ENCODE assay signal across 11 cellular contexts in genomic region chr12:132178801-132179401, GRCh38. TPM values are rescaled to one million over a fixed set of nuclear protein-coding genes. Genes with fewer than 3 reads are reported as not detected.
A peak's percentile ranks its signal among the peaks of the same experiment; 100 is the strongest.
DNase-seq lines count a peak whose midpoint lies in the region; ATAC-seq and TF ChIP-seq lines count a peak whose summit lies in the region.
"Had no signal": no experiment of that assay in that cellular context is flagged by ENCODE, and none has a peak within 500 bp of the region (broad histone marks: within the 10 kb centered on the region; RNA-seq: fewer than 3 reads in every experiment).

No MANE protein-coding gene starts in this region.

- H3K4me3 ChIP-seq in Caco-2 (ENCODE audit: low read depth, low read length): 0 out of 2 replicates have a peak overlapping the region, but pooled peaks have one; percentile 10
- H3K4me3 ChIP-seq: upper lobe of left lung had no signal

- no peak for TF ChIP-seq CTCF in Caco-2 (IDR thresholded peaks at IDR 0.05; ENCODE audit: insufficient read depth in 1 of 2, low read depth in 1 of 2, low read length in 1 of 2, severe bottlenecking in 1 of 2, unreplicated experiment in 1 of 2)

- H3K9me3 Mint-ChIP-seq in Caco-2 (ENCODE audit: unreplicated experiment): no peaks in the 10 kb centered on the region
- H3K9me3 Mint-ChIP-seq in naive thymus-derived CD8-positive, alpha-beta T cell: peaks cover 0 to 12% (median 0%) of the 10 kb centered on the region in 9 donors

- peaks cover 5% of the 10 kb centered on the region for H3K36me3 Mint-ChIP-seq in Caco-2 (ENCODE audit: insufficient read depth, unreplicated experiment)
- H3K36me3 Mint-ChIP-seq in naive thymus-derived CD8-positive, alpha-beta T cell: peaks cover 0 to 4% (median 0%) of the 10 kb centered on the region in 3 donors

- intact Hi-C loops in Caco-2 (cut with micrococcal nuclease; ENCODE audit: unreplicated experiment): no loop called here

- H3K4me3 Mint-ChIP-seq in Caco-2 (ENCODE audit: unreplicated experiment): peak overlapping the region; percentile 66
- peak overlapping the region; percentile 64 to 93 (median 85) for H3K4me3 Mint-ChIP-seq in naive thymus-derived CD8-positive, alpha-beta T cell
- H3K4me3 Mint-ChIP-seq: activated B cell treated with CpG ODN at 0.5 μM for 24 hours had no signal

- ATAC-seq in naive thymus-derived CD8-positive, alpha-beta T cell: peak; percentile 82

- H3K27ac Mint-ChIP-seq in Caco-2 (ENCODE audit: unreplicated experiment): no peak overlapping the region
- peak overlapping the region; percentile 37 to 95 (median 84) for H3K27ac Mint-ChIP-seq in naive thymus-derived CD8-positive, alpha-beta T cell
- H3K27ac Mint-ChIP-seq: activated B cell treated with CpG ODN at 0.5 μM for 24 hours had no signal

- H3K4me1 Mint-ChIP-seq in Caco-2 (ENCODE audit: low read depth, unreplicated experiment): peaks cover 6% of the 10 kb centered on the region
- H3K4me1 Mint-ChIP-seq in naive thymus-derived CD8-positive, alpha-beta T cell: peaks cover 25 to 48% (median 32%) of the 10 kb centered on the region in 4 donors

- DNase-seq in Caco-2 (no peak), NCI-H146 (lab: John Stamatoyannopoulos, UW) (peak; percentile 15), superior temporal gyrus (ENCODE audit: extremely low spot score) (no peak), mucosa of gallbladder (ENCODE audit: low spot score) (no peak), EL (no peak), NCI-H774 (lab: John Stamatoyannopoulos, UW) (no peak)
- peak; percentile 54 to 62 for DNase-seq in activated CD4-positive, alpha-beta T cell treated with anti-CD3 and anti-CD28 coated beads, Interleukin-2, amount 50 U/mL, for 4 hours
- peak in 8 of 10 donors; percentile 20 to 77 (median 51) for DNase-seq in naive thymus-derived CD8-positive, alpha-beta T cell
- DNase-seq: activated B cell treated with CpG ODN at 0.5 μM for 24 hours, small intestine had no signal

- no TSS peak for BruUV-seq in Caco-2 (replicated peaks; lab: Mats Ljungman, UMichigan)

- peaks cover 15% of the 10 kb centered on the region for H3K27me3 Mint-ChIP-seq in Caco-2 (ENCODE audit: insufficient read depth, unreplicated experiment)
- peaks cover 0 to 10% (median 0%) of the 10 kb centered on the region in 5 donors for H3K27me3 Mint-ChIP-seq in naive thymus-derived CD8-positive, alpha-beta T cell

- H3K36me3 ChIP-seq in Caco-2 (ENCODE audit: control insufficient read depth, insufficient read depth, low read length): no peaks in the 10 kb centered on the region
- H3K36me3 ChIP-seq: upper lobe of left lung had no signal

- H3K9me3 ChIP-seq in Caco-2: no peaks in the 10 kb centered on the region

- H3K27me3 ChIP-seq in Caco-2 (replicated peaks; ENCODE audit: control insufficient read depth, insufficient read depth, low read length): no peaks in the 10 kb centered on the region
- H3K27me3 ChIP-seq: upper lobe of left lung had no signal

- POLR2A ChIA-PET in Caco-2 (lab: Charles Lee): no interaction called here
- POLR2A ChIA-PET in naive thymus-derived CD8-positive, alpha-beta T cell (lab: Charles Lee): interaction anchor here (1.0 to 2.9 kb wide), 6 partner anchors 8 to 28 kb away, joined by 3 to 25 read pairs (median 4); no protein-coding TSS in a partner anchor

- CTCF ChIA-PET in Caco-2 (lab: Charles Lee): interaction anchor here (0.6 to 1.5 kb wide), 4 partner anchors 11 to 586 kb away, joined by 3 to 6 read pairs (median 6); no protein-coding TSS in a partner anchor

- peaks cover 11% of the 10 kb centered on the region for H3K4me1 ChIP-seq in Caco-2

RNA-seq across cellular contexts. Expression of gene NOC4L, which starts 34.6 kb away (rescaled TPM):
- total RNA-seq in Caco-2 (2022) (39.6 and 40.7 TPM in 2 replicates), mucosa of gallbladder (14.1 TPM)
- 10 to 100 TPM; 21.8 to 23.5 TPM for total RNA-seq in naive thymus-derived CD8-positive, alpha-beta T cell
- polyA plus RNA-seq in naive thymus-derived CD8-positive, alpha-beta T cell: 10 to 100 TPM; 20.0 to 31.2 (median 23.7) TPM

RNA-seq across cellular contexts. Expression of gene DDX51, which starts 34.8 kb away (rescaled TPM):
- total RNA-seq in Caco-2 (2022) (35.5 and 40.4 TPM in 2 replicates), mucosa of gallbladder (18.0 TPM)
- 10 to 100 TPM; 55.7 to 57.9 TPM for total RNA-seq in naive thymus-derived CD8-positive, alpha-beta T cell
- polyA plus RNA-seq in naive thymus-derived CD8-positive, alpha-beta T cell: 10 to 100 TPM in 1 of 3 donors, 1 to 10 TPM in 2; 7.4 to 20.9 (median 7.8) TPM

Comparison
In these comparisons a context has a peak if more than half of its experiments do, and no peak if none do; other contexts are left out.
1. DNase-seq: peak in NCI-H146 (single experiment), activated CD4-positive, alpha-beta T cell treated with anti-CD3 and anti-CD28 coated beads, Interleukin-2, amount 50 U/mL, for 4 hours (2 of 2) and naive thymus-derived CD8-positive, alpha-beta T cell (8 of 10); none in Caco-2 (0 of 2), superior temporal gyrus (single experiment), mucosa of gallbladder (single experiment), EL (single experiment) and NCI-H774 (single experiment).